17 cellular contexts compared by ENCODE assay signal in genomic region chr21:41328660-41329300, GRCh38. TPM values are rescaled to one million over a fixed set of nuclear protein-coding genes. Genes with fewer than 3 reads are reported as not detected.
DNase-seq lines count a peak whose midpoint lies in the region; ATAC-seq and TF ChIP-seq lines count a peak whose summit lies in the region.
"Had no signal": no experiment of that assay in that cellular context is flagged by ENCODE, and none has a peak within 500 bp of the region (broad histone marks: within the 10 kb centered on the region; RNA-seq: fewer than 3 reads in every experiment).

No MANE protein-coding gene starts in this region.

- no peak for ATAC-seq in GM18498 (IDR thresholded peaks at IDR 0.05; ENCODE audit: unreplicated experiment)
- ATAC-seq: A549 had no signal

- DNase-seq in Daoy (ENCODE audit: low read depth) (peak; percentile 74), HT1080 (ENCODE audit: low read depth) (peak; percentile 10), astrocyte of the cerebellum (ENCODE audit: low read depth) (peak; percentile 63), mesenteric fat pad (ENCODE audit: low spot score) (peak; percentile 51), COLO668 (lab: John Stamatoyannopoulos, UW; ENCODE audit: unreplicated experiment) (no peak), epidermal melanocyte (ENCODE audit: insufficient read length, low spot score) (no peak)
- DNase-seq: COR-L47, DMS53, Kasumi-1, NCI-H1105, NCI-H1694, NCI-H345, NCI-H526 treated with DMSO at 0.1 percent for 48 hours, RPMI8226, SIG-M5 had no signal

- no peak for TF ChIP-seq CTCF in astrocyte of the cerebellum (IDR thresholded peaks at IDR 0.05; ENCODE audit: low read depth, low read length, missing control alignments)

- in situ Hi-C loops in astrocyte of the cerebellum (cut with HindIII; ENCODE audit: low sequenced_read_pairs), result no loop called here

- no peak overlapping the region for H3K4me3 ChIP-seq in astrocyte of the cerebellum (ENCODE audit: low read depth, low read length)
- H3K4me3 ChIP-seq: A549 had no signal

RNA-seq across cellular contexts. Expression of gene FAM3B, which starts 12.2 kb away (rescaled TPM):
- 0.23 and 2.8 TPM in 2 replicates for total RNA-seq in Daoy (2014; rRNA removed; shearing (Covaris generic))
- total RNA-seq in HT1080 (2014; rRNA removed; shearing (Covaris generic)), result 0.10 TPM in 1 of 2 replicates, not detected in the other
- polyA plus RNA-seq in HT1080 (2015; cell fraction: cytosol; rRNA removed), result 0.07 TPM in 1 of 2 replicates, not detected in the other
- not detected in 2 replicates for polyA plus RNA-seq in HT1080 (2015; cell fraction: nucleus; rRNA removed)
- 0.90 TPM for total RNA-seq in mesenteric fat pad
- polyA plus RNA-seq: A549 had no signal

RNA-seq across cellular contexts. Expression of gene MX2, which starts 33.0 kb away (rescaled TPM):
- 5.7 and 12.5 TPM in 2 replicates for total RNA-seq in Daoy (2014; rRNA removed; shearing (Covaris generic))
- total RNA-seq in HT1080 (2014; rRNA removed; shearing (Covaris generic)), result 0.08 and 0.17 TPM in 2 replicates
- polyA plus RNA-seq in HT1080 (2015; cell fraction: cytosol; rRNA removed), result 0.43 and 0.44 TPM in 2 replicates
- 0.91 and 1.5 TPM in 2 replicates for polyA plus RNA-seq in HT1080 (2015; cell fraction: nucleus; rRNA removed)
- 39.9 TPM for total RNA-seq in mesenteric fat pad
- polyA plus RNA-seq: A549 had no signal

Comparison
In these comparisons a context has a peak if more than half of its experiments do, and no peak if none do; other contexts are left out.
1. DNase-seq: peak in Daoy (single experiment), HT1080 (single experiment), astrocyte of the cerebellum (single experiment) and mesenteric fat pad (single experiment); none in COLO668 (single experiment) and epidermal melanocyte (single experiment).